23 cellular contexts compared by ENCODE assay signal in genomic region chr18:58367425-58368140, GRCh38.
DNase-seq lines count a peak whose midpoint lies in the region; ATAC-seq lines count a peak whose summit lies in the region.
"Had no signal": no experiment of that assay in that cellular context is flagged by ENCODE, and none has a peak within 500 bp of the region (broad histone marks: within the 10 kb centered on the region; RNA-seq: fewer than 3 reads in every experiment).

No MANE protein-coding gene starts in this region.

- ATAC-seq in GM18511 (IDR thresholded peaks at IDR 0.05; ENCODE audit: unreplicated experiment) (peak; percentile 67), HG02759 (IDR thresholded peaks at IDR 0.05; ENCODE audit: unreplicated experiment) (peak; percentile 64)
- ATAC-seq: activated CD4-positive, alpha-beta T cell treated with anti-CD3 and anti-CD28 coated beads for 36 hours; activated CD8-positive, alpha-beta T cell treated with anti-CD3 and anti-CD28 coated beads, Interleukin-2, amount 10 ng/mL, durations not matched to agents 7 days and 5 days; left lobe of liver; pancreas; stimulated activated naive CD8-positive, alpha-beta T cell treated with anti-CD3 and anti-CD28 coated beads, Interleukin-15, amount 100 ng/mL, for 72 hours had no signal

- no peak for DNase-seq in NCI-H2107 (lab: John Stamatoyannopoulos, UW)
- DNase-seq in NAMALWA (ENCODE audit: low spot score): no peak
- no peak for DNase-seq in NK-92 treated with Interleukin-12 subunit alpha and Interleukin-12 subunit beta, amount 100 ng/mL, for 24 hours (lab: John Stamatoyannopoulos, UW)
- DNase-seq in stimulated activated CD4-positive, alpha-beta T cell treated with anti-CD3 and anti-CD28 coated beads, Interleukin-2, amount 100 ng/mL, for 24 hours: no peak
- DNase-seq: activated CD4-positive, alpha-beta T cell treated with anti-CD3 and anti-CD28 coated beads for 36 hours; activated CD8-positive, alpha-beta T cell treated with anti-CD3 and anti-CD28 coated beads, Interleukin-2, amount 10 ng/mL, durations not matched to agents 7 days and 5 days; C1 segment of cervical spinal cord; COR-L47; Kasumi-1; NCI-H1436; NCI-H2081; NCI-H82; nephron progenitor cell; pancreas; retina; stimulated activated naive CD8-positive, alpha-beta T cell treated with anti-CD3 and anti-CD28 coated beads, Interleukin-15, amount 100 ng/mL, for 72 hours; tibial artery had no signal

- peak overlapping the region; percentile 17 for H3K27ac ChIP-seq in angular gyrus (ENCODE audit: low read depth, low read length)
- H3K27ac ChIP-seq: cardiac muscle cell, pancreas, skin epidermis, tibial artery had no signal
